1 cellular context compared by ENCODE assay signal in the genomic region with DNA sequence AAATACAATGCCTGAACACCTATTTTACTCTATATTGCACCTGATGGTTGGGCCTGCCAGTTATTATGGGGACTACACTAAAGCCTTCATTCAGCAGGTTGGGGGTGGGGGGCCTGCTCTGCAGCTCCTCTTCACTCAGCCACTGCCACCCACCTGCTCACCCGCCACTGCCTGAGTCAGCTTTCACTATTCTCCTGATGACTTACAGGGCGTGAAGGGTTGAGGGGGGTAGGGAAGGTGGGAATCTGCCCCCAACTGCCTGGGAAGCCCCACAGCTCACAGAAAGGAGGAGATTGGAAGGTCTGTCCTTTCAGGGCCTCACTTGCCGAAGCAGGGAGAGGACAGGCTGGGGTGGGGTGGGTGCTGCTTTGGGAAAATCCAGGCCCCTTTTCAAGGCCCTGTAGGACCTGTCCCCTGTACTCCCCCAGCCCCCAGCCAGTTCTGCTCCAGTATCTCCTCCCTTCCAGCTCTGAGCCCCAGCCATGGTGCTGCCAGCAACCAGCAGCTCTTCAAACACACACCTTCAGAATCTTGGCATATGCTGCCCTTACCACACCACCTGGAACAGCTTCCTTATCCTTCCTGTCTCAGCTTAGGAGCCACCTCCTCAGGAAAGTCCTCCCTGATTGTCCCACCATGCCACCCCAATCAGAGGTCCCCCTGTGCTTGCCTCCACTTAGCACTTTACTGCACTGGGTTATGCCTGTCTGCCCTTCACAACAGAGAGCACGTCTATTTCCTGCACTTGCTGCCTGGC.
TF ChIP-seq lines count a peak whose summit lies in the region.

No MANE protein-coding gene starts in this region.

TF ChIP-seq in GM23338, 12 proteins besides CTCF, POLR2A, EP300 and RAD21 (continued from another document):
- TF ChIP-seq, protein P1, sequence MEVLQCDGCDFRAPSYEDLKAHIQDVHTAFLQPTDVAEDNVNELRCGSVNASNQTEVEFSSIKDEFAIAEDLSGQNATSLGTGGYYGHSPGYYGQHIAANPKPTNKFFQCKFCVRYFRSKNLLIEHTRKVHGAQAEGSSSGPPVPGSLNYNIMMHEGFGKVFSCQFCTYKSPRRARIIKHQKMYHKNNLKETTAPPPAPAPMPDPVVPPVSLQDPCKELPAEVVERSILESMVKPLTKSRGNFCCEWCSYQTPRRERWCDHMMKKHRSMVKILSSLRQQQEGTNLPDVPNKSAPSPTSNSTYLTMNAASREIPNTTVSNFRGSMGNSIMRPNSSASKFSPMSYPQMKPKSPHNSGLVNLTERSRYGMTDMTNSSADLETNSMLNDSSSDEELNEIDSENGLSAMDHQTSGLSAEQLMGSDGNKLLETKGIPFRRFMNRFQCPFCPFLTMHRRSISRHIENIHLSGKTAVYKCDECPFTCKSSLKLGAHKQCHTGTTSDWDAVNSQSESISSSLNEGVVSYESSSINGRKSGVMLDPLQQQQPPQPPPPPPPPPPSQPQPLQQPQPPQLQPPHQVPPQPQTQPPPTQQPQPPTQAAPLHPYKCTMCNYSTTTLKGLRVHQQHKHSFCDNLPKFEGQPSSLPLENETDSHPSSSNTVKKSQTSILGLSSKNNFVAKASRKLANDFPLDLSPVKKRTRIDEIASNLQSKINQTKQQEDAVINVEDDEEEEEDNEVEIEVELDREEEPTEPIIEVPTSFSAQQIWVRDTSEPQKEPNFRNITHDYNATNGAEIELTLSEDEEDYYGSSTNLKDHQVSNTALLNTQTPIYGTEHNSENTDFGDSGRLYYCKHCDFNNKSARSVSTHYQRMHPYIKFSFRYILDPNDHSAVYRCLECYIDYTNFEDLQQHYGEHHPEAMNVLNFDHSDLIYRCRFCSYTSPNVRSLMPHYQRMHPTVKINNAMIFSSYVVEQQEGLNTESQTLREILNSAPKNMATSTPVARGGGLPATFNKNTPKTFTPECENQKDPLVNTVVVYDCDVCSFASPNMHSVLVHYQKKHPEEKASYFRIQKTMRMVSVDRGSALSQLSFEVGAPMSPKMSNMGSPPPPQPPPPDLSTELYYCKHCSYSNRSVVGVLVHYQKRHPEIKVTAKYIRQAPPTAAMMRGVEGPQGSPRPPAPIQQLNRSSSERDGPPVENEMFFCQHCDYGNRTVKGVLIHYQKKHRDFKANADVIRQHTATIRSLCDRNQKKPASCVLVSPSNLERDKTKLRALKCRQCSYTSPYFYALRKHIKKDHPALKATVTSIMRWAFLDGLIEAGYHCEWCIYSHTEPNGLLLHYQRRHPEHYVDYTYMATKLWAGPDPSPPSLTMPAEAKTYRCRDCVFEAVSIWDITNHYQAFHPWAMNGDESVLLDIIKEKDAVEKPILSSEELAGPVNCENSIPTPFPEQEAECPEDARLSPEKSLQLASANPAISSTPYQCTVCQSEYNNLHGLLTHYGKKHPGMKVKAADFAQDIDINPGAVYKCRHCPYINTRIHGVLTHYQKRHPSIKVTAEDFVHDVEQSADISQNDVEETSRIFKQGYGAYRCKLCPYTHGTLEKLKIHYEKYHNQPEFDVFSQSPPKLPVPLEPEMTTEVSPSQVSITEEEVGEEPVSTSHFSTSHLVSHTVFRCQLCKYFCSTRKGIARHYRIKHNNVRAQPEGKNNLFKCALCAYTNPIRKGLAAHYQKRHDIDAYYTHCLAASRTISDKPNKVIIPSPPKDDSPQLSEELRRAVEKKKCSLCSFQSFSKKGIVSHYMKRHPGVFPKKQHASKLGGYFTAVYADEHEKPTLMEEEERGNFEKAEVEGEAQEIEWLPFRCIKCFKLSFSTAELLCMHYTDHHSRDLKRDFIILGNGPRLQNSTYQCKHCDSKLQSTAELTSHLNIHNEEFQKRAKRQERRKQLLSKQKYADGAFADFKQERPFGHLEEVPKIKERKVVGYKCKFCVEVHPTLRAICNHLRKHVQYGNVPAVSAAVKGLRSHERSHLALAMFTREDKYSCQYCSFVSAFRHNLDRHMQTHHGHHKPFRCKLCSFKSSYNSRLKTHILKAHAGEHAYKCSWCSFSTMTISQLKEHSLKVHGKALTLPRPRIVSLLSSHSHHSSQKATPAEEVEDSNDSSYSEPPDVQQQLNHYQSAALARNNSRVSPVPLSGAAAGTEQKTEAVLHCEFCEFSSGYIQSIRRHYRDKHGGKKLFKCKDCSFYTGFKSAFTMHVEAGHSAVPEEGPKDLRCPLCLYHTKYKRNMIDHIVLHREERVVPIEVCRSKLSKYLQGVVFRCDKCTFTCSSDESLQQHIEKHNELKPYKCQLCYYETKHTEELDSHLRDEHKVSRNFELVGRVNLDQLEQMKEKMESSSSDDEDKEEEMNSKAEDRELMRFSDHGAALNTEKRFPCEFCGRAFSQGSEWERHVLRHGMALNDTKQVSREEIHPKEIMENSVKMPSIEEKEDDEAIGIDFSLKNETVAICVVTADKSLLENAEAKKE (CRISPR knock-in tag; IDR thresholded peaks at IDR 0.05), result no peak
- TF ChIP-seq ZNF114 (CRISPR knock-in tag; IDR thresholded peaks at IDR 0.05) (no peak), EZH2 (IDR thresholded peaks at IDR 0.05; ENCODE audit: low read depth, unreplicated experiment) (no peak), ZNF331 (CRISPR knock-in tag; IDR thresholded peaks at IDR 0.05; ENCODE audit: low read depth) (no peak), JUNB (IDR thresholded peaks at IDR 0.05; ENCODE audit: unreplicated experiment) (no peak)
- TF ChIP-seq, protein P2, sequence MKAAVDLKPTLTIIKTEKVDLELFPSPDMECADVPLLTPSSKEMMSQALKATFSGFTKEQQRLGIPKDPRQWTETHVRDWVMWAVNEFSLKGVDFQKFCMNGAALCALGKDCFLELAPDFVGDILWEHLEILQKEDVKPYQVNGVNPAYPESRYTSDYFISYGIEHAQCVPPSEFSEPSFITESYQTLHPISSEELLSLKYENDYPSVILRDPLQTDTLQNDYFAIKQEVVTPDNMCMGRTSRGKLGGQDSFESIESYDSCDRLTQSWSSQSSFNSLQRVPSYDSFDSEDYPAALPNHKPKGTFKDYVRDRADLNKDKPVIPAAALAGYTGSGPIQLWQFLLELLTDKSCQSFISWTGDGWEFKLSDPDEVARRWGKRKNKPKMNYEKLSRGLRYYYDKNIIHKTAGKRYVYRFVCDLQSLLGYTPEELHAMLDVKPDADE (IDR thresholded peaks at IDR 0.05), result no peak
TF ChIP-seq in GM23338: peak in this region for 0.
